1 cellular context compared by ENCODE assay signal in the genomic region with DNA sequence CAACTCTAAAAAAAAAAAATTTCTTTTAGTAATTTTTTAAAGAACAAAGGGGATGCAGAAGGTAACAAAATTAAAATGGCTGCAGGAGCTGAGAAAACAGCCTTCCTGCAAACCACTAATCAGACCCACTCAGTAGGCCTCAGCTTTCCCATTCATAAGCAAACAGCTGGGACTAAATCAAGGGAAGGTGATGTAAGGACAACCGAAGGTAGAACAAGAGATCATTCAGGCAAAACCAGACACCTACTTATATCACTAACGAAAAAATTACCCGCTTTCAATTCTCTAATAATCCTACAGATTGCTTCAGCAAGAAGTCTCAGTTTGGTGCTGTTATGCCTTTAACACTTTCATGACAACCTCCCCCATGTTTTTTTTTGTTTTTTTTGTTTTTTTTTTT.
TF ChIP-seq lines count a peak whose summit lies in the region.

No MANE protein-coding gene starts in this region.

TF ChIP-seq in HepG2, 621 proteins besides CTCF, POLR2A, EP300 and RAD21:
- TF ChIP-seq RBM22 (optimal IDR thresholded peaks at IDR 0.05; ENCODE audit: low read length) (peak; percentile 87), ZFYVE20 (CRISPR knock-in tag; IDR thresholded peaks at IDR 0.05; ENCODE audit: borderline replicate concordance, low read depth) (no peak), FOXA1 (IDR thresholded peaks at IDR 0.05) (no peak), FOXA1 (CRISPR knock-in tag; IDR thresholded peaks at IDR 0.05) (0 out of 2 replicates have a peak, but pooled peaks have one; percentile 8), HMG20A (CRISPR knock-in tag; IDR thresholded peaks at IDR 0.05; ENCODE audit: borderline replicate concordance) (no peak), ZNF550 (CRISPR knock-in tag; IDR thresholded peaks at IDR 0.05; ENCODE audit: borderline replicate concordance) (no peak), ZNF335 (CRISPR knock-in tag; IDR thresholded peaks at IDR 0.05) (0 out of 2 replicates have a peak, but pooled peaks have one; percentile 12), ZBTB1 (CRISPR knock-in tag; IDR thresholded peaks at IDR 0.05; ENCODE audit: borderline replicate concordance) (no peak), ZNF446 (CRISPR knock-in tag; IDR thresholded peaks at IDR 0.05) (no peak), JUN (CRISPR knock-in tag; IDR thresholded peaks at IDR 0.05) (no peak), ZNF260 (CRISPR knock-in tag; IDR thresholded peaks at IDR 0.05; ENCODE audit: borderline replicate concordance, low read depth) (no peak), ZNF629 (CRISPR knock-in tag; conservative IDR thresholded peaks at IDR 0.05) (peak; percentile 27; the same call in 1 of the 2 replicates), ZNF441 (CRISPR knock-in tag; IDR thresholded peaks at IDR 0.05; ENCODE audit: borderline replicate concordance) (no peak), YY1 (IDR thresholded peaks at IDR 0.05; ENCODE audit: insufficient read depth, insufficient replicate concordance, low read depth, low read length) (peak; percentile 26), ZFY (CRISPR knock-in tag; IDR thresholded peaks at IDR 0.05) (0 out of 2 replicates have a peak, but pooled peaks have one; percentile 36), ZNF124 (CRISPR knock-in tag; IDR thresholded peaks at IDR 0.05) (no peak), ZNF605 (CRISPR knock-in tag; IDR thresholded peaks at IDR 0.05) (0 out of 2 replicates have a peak, but pooled peaks have one; percentile 26), ARID2 (CRISPR knock-in tag; IDR thresholded peaks at IDR 0.05; ENCODE audit: borderline replicate concordance) (no peak)
- TF ChIP-seq, protein P1, sequence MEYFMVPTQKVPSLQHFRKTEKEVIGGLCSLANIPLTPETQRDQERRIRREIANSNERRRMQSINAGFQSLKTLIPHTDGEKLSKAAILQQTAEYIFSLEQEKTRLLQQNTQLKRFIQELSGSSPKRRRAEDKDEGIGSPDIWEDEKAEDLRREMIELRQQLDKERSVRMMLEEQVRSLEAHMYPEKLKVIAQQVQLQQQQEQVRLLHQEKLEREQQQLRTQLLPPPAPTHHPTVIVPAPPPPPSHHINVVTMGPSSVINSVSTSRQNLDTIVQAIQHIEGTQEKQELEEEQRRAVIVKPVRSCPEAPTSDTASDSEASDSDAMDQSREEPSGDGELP (IDR thresholded peaks at IDR 0.05; ENCODE audit: borderline replicate concordance, low read depth): peak; percentile 61; the same call in 1 of the 2 replicates
- TF ChIP-seq, protein P2, sequence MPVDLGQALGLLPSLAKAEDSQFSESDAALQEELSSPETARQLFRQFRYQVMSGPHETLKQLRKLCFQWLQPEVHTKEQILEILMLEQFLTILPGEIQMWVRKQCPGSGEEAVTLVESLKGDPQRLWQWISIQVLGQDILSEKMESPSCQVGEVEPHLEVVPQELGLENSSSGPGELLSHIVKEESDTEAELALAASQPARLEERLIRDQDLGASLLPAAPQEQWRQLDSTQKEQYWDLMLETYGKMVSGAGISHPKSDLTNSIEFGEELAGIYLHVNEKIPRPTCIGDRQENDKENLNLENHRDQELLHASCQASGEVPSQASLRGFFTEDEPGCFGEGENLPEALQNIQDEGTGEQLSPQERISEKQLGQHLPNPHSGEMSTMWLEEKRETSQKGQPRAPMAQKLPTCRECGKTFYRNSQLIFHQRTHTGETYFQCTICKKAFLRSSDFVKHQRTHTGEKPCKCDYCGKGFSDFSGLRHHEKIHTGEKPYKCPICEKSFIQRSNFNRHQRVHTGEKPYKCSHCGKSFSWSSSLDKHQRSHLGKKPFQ (CRISPR knock-in tag; IDR thresholded peaks at IDR 0.05; ENCODE audit: insufficient replicate concordance): no peak
- TF ChIP-seq, protein P3, sequence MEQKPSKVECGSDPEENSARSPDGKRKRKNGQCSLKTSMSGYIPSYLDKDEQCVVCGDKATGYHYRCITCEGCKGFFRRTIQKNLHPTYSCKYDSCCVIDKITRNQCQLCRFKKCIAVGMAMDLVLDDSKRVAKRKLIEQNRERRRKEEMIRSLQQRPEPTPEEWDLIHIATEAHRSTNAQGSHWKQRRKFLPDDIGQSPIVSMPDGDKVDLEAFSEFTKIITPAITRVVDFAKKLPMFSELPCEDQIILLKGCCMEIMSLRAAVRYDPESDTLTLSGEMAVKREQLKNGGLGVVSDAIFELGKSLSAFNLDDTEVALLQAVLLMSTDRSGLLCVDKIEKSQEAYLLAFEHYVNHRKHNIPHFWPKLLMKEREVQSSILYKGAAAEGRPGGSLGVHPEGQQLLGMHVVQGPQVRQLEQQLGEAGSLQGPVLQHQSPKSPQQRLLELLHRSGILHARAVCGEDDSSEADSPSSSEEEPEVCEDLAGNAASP (CRISPR knock-in tag; IDR thresholded peaks at IDR 0.05; ENCODE audit: borderline replicate concordance): peak; percentile 88; the same call in 1 of the 2 replicates
- TF ChIP-seq, protein P4, sequence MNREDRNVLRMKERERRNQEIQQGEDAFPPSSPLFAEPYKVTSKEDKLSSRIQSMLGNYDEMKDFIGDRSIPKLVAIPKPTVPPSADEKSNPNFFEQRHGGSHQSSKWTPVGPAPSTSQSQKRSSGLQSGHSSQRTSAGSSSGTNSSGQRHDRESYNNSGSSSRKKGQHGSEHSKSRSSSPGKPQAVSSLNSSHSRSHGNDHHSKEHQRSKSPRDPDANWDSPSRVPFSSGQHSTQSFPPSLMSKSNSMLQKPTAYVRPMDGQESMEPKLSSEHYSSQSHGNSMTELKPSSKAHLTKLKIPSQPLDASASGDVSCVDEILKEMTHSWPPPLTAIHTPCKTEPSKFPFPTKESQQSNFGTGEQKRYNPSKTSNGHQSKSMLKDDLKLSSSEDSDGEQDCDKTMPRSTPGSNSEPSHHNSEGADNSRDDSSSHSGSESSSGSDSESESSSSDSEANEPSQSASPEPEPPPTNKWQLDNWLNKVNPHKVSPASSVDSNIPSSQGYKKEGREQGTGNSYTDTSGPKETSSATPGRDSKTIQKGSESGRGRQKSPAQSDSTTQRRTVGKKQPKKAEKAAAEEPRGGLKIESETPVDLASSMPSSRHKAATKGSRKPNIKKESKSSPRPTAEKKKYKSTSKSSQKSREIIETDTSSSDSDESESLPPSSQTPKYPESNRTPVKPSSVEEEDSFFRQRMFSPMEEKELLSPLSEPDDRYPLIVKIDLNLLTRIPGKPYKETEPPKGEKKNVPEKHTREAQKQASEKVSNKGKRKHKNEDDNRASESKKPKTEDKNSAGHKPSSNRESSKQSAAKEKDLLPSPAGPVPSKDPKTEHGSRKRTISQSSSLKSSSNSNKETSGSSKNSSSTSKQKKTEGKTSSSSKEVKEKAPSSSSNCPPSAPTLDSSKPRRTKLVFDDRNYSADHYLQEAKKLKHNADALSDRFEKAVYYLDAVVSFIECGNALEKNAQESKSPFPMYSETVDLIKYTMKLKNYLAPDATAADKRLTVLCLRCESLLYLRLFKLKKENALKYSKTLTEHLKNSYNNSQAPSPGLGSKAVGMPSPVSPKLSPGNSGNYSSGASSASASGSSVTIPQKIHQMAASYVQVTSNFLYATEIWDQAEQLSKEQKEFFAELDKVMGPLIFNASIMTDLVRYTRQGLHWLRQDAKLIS (CRISPR knock-in tag; IDR thresholded peaks at IDR 0.05): no peak; the same call in 1 of the 2 replicates
- TF ChIP-seq, protein P5, sequence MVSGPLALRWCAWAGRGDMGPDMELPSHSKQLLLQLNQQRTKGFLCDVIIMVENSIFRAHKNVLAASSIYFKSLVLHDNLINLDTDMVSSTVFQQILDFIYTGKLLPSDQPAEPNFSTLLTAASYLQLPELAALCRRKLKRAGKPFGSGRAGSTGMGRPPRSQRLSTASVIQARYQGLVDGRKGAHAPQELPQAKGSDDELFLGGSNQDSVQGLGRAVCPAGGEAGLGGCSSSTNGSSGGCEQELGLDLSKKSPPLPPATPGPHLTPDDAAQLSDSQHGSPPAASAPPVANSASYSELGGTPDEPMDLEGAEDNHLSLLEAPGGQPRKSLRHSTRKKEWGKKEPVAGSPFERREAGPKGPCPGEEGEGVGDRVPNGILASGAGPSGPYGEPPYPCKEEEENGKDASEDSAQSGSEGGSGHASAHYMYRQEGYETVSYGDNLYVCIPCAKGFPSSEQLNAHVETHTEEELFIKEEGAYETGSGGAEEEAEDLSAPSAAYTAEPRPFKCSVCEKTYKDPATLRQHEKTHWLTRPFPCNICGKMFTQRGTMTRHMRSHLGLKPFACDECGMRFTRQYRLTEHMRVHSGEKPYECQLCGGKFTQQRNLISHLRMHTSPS (CRISPR knock-in tag; IDR thresholded peaks at IDR 0.05; ENCODE audit: low read depth): no peak
